ENCODE assay signal across 8 cellular contexts in genomic region chr4:83109480-83110221, GRCh38. TPM values are rescaled to one million over a fixed set of nuclear protein-coding genes. Genes with fewer than 3 reads are reported as not detected.
A peak's percentile ranks its signal among the peaks of the same experiment; 100 is the strongest.
DNase-seq lines count a peak whose midpoint lies in the region; ATAC-seq and TF ChIP-seq lines count a peak whose summit lies in the region.

No MANE protein-coding gene starts in this region.

- TF ChIP-seq CTCF in AG10803 (conservative IDR thresholded peaks at IDR 0.05; ENCODE audit: low read length) (no peak), OCI-LY1 (IDR thresholded peaks at IDR 0.05; ENCODE audit: low read length) (no peak)

- H3K4me3 ChIP-seq in AG10803 (ENCODE audit: low read length) (peak overlapping the region; percentile 65), OCI-LY1 (ENCODE audit: low read depth, low read length, poor library complexity, severe bottlenecking) (peak overlapping the region; percentile 67)

- no peaks in the 10 kb centered on the region for H3K9me3 ChIP-seq in OCI-LY1 (ENCODE audit: low read length)

- peaks cover 44% of the 10 kb centered on the region for H3K4me1 ChIP-seq in OCI-LY1 (ENCODE audit: insufficient read depth, low read length, severe bottlenecking)

- peak overlapping the region; percentile 48 for H3K27ac ChIP-seq in OCI-LY1 (ENCODE audit: low read depth, low read length, poor library complexity, severe bottlenecking)

- H4K20me1 ChIP-seq in OCI-LY1 (ENCODE audit: insufficient read depth, low read length) = no peaks in the 10 kb centered on the region

- ATAC-seq in GM18907 (IDR thresholded peaks at IDR 0.05; ENCODE audit: unreplicated experiment) (peak; percentile 20), HG03159 (IDR thresholded peaks at IDR 0.05; ENCODE audit: unreplicated experiment) (peak; percentile 7), HG03469 (IDR thresholded peaks at IDR 0.05; ENCODE audit: unreplicated experiment) (no peak)

- H3K9me2 ChIP-seq in OCI-LY1 (ENCODE audit: low read depth, low read length) = no peaks in the 10 kb centered on the region

- H3K27me3 ChIP-seq in OCI-LY1 (ENCODE audit: insufficient read depth, low read length) = no peaks in the 10 kb centered on the region

- no peaks in the 10 kb centered on the region for H3K79me2 ChIP-seq in OCI-LY1 (ENCODE audit: insufficient read depth, low read length)

- peak overlapping the region; percentile 99 for H2AFZ ChIP-seq in OCI-LY1 (ENCODE audit: low read length)

- intact Hi-C loops in cardiac septum (cut with DNase I) = no loop called here

- no peaks in the 10 kb centered on the region for H3F3A ChIP-seq in OCI-LY1 (ENCODE audit: insufficient read depth, low read length)

- H3K4me2 ChIP-seq in OCI-LY1 (ENCODE audit: low read length) = peak overlapping the region; percentile 92

- peak; percentile 35 for DNase-seq in AG10803 (ENCODE audit: low read depth)
- DNase-seq in activated gamma-delta T cell treated with anti-CD3 and anti-CD28 coated beads, Interleukin-2, amount 50 U/mL, for 16 hours (ENCODE audit: low read depth) = peak; percentile 19
- DNase-seq in cardiac septum (ENCODE audit: low spot score) = peak; percentile 78
- DNase-seq in renal cortical epithelial cell (ENCODE audit: low read depth) = peak; percentile 25

- no peaks in the 10 kb centered on the region for H3K36me3 ChIP-seq in OCI-LY1 (ENCODE audit: insufficient read depth, low read length)

- peak overlapping the region; percentile 72 for H3K9ac ChIP-seq in OCI-LY1 (ENCODE audit: low read length)

RNA-seq across cellular contexts. Expression of gene PLAC8, which starts 4.9 kb away (rescaled TPM):
- total RNA-seq in cardiac septum (1.2 TPM), renal cortical epithelial cell (0.35 and 4.8 TPM in 2 replicates)

Comparison
In these comparisons a context has a peak if more than half of its experiments do, and no peak if none do; other contexts are left out.
1. DNase-seq: peak in every context shown above with its lines; median percentile 78 in cardiac septum; 35 in AG10803; 25 in renal cortical epithelial cell; 19 in activated gamma-delta T cell treated with anti-CD3 and anti-CD28 coated beads, Interleukin-2, amount 50 U/mL, for 16 hours.